Comparison of ENCODE assay signal across 1 cellular context in the genomic region with DNA sequence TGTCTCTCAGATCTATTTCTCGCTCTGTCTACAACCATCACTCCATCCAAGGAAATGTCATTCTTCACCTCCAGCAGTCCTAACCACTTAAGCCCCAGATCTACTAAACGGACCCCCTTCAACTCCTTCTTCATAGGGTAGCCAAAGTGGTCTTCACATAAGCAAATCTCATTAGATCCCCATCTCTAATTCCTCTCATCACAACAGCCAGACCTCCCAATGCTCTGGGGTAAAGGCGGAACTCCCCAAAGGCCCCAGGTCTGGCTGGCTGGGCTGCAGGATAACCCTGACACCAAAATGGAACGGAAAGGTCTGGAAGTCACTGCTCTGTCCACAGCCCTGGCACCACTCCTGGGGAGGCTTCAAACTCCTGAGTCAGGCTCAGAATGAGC.
TF ChIP-seq lines count a peak whose summit lies in the region.

No MANE protein-coding gene starts in this region.

TF ChIP-seq in K562, 482 proteins besides CTCF, POLR2A, EP300 and RAD21 (continues in another document):
- no peak for TF ChIP-seq FOXA3 (CRISPR knock-in tag; conservative IDR thresholded peaks at IDR 0.05 in 1 of 2, IDR thresholded peaks at IDR 0.05 in 1 of 2)
- no peak for TF ChIP-seq HEY1 (CRISPR knock-in tag; IDR thresholded peaks at IDR 0.05; ENCODE audit: borderline replicate concordance)
- no peak for TF ChIP-seq TCF7 (IDR thresholded peaks at IDR 0.05; ENCODE audit: borderline replicate concordance)
- no peak for TF ChIP-seq ZFP1 (CRISPR knock-in tag; IDR thresholded peaks at IDR 0.05)
- no peak for TF ChIP-seq RBM17 (IDR thresholded peaks at IDR 0.05; ENCODE audit: borderline replicate concordance, low read depth, low read length)
- TF ChIP-seq RNF2 (IDR thresholded peaks at IDR 0.05) = no peak
- no peak for TF ChIP-seq TCFL5 (CRISPR knock-in tag; conservative IDR thresholded peaks at IDR 0.05)
- no peak for TF ChIP-seq CBX8 (IDR thresholded peaks at IDR 0.05; ENCODE audit: borderline replicate concordance, extremely low read depth, low read depth, low read length, poor library complexity, severe bottlenecking)
- TF ChIP-seq ZNF445 (CRISPR knock-in tag; IDR thresholded peaks at IDR 0.05; ENCODE audit: low read depth) = no peak
- TF ChIP-seq RFX5 (IDR thresholded peaks at IDR 0.05; ENCODE audit: low read depth, low read length) = no peak
- TF ChIP-seq, protein P1, sequence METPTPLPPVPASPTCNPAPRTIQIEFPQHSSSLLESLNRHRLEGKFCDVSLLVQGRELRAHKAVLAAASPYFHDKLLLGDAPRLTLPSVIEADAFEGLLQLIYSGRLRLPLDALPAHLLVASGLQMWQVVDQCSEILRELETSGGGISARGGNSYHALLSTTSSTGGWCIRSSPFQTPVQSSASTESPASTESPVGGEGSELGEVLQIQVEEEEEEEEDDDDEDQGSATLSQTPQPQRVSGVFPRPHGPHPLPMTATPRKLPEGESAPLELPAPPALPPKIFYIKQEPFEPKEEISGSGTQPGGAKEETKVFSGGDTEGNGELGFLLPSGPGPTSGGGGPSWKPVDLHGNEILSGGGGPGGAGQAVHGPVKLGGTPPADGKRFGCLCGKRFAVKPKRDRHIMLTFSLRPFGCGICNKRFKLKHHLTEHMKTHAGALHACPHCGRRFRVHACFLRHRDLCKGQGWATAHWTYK (CRISPR knock-in tag; IDR thresholded peaks at IDR 0.05) = peak; percentile 68
- TF ChIP-seq, protein P2, sequence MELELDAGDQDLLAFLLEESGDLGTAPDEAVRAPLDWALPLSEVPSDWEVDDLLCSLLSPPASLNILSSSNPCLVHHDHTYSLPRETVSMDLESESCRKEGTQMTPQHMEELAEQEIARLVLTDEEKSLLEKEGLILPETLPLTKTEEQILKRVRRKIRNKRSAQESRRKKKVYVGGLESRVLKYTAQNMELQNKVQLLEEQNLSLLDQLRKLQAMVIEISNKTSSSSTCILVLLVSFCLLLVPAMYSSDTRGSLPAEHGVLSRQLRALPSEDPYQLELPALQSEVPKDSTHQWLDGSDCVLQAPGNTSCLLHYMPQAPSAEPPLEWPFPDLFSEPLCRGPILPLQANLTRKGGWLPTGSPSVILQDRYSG (tag; conservative IDR thresholded peaks at IDR 0.05; ENCODE audit: low read depth) = peak; percentile 81; the same call in 1 of the 2 replicates
- TF ChIP-seq ADNP (tag; IDR thresholded peaks at IDR 0.05) = 0 out of 2 replicates have a peak, but pooled peaks have one; percentile 24
- TF ChIP-seq NFRKB (IDR thresholded peaks at IDR 0.05; ENCODE audit: low read depth) = peak; percentile 73; the same call in 1 of the 2 replicates
- TF ChIP-seq KLF6 (CRISPR knock-in tag; IDR thresholded peaks at IDR 0.05; ENCODE audit: borderline replicate concordance) = peak; percentile 17; the same call in 1 of the 2 replicates
- TF ChIP-seq SIN3A (IDR thresholded peaks at IDR 0.05; ENCODE audit: borderline replicate concordance in 2 of 2, control insufficient read depth in 1 of 2, low read depth in 2 of 2, low read length in 2 of 2) = no peak
- TF ChIP-seq HDGF (IDR thresholded peaks at IDR 0.05) = 0 out of 2 replicates have a peak, but pooled peaks have one; percentile 33
- TF ChIP-seq C11orf30 (IDR thresholded peaks at IDR 0.05; ENCODE audit: low read depth) = peak; percentile 86
- TF ChIP-seq, protein P3, sequence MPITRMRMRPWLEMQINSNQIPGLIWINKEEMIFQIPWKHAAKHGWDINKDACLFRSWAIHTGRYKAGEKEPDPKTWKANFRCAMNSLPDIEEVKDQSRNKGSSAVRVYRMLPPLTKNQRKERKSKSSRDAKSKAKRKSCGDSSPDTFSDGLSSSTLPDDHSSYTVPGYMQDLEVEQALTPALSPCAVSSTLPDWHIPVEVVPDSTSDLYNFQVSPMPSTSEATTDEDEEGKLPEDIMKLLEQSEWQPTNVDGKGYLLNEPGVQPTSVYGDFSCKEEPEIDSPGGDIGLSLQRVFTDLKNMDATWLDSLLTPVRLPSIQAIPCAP (CRISPR knock-in tag; IDR thresholded peaks at IDR 0.05; ENCODE audit: borderline replicate concordance) = no peak
- TF ChIP-seq ZBED1 (IDR thresholded peaks at IDR 0.05) = no peak
- TF ChIP-seq RCOR1 (IDR thresholded peaks at IDR 0.05; ENCODE audit: borderline replicate concordance in 1 of 2, low read depth in 2 of 2, low read length in 2 of 2) = no peak
- no peak for TF ChIP-seq ZKSCAN8 (CRISPR knock-in tag; IDR thresholded peaks at IDR 0.05)
- TF ChIP-seq NONO (IDR thresholded peaks at IDR 0.05; ENCODE audit: low read depth in 2 of 2, low read length in 1 of 2) = no peak
- TF ChIP-seq, protein P4, sequence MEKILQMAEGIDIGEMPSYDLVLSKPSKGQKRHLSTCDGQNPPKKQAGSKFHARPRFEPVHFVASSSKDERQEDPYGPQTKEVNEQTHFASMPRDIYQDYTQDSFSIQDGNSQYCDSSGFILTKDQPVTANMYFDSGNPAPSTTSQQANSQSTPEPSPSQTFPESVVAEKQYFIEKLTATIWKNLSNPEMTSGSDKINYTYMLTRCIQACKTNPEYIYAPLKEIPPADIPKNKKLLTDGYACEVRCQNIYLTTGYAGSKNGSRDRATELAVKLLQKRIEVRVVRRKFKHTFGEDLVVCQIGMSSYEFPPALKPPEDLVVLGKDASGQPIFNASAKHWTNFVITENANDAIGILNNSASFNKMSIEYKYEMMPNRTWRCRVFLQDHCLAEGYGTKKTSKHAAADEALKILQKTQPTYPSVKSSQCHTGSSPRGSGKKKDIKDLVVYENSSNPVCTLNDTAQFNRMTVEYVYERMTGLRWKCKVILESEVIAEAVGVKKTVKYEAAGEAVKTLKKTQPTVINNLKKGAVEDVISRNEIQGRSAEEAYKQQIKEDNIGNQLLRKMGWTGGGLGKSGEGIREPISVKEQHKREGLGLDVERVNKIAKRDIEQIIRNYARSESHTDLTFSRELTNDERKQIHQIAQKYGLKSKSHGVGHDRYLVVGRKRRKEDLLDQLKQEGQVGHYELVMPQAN (IDR thresholded peaks at IDR 0.05; ENCODE audit: borderline replicate concordance) = no peak
- TF ChIP-seq NFE2 (IDR thresholded peaks at IDR 0.05; ENCODE audit: low read depth) = peak; percentile 88; the same call in 1 of the 2 replicates
- peak; percentile 39; the same call in 1 of the 2 replicates for TF ChIP-seq ZNF143 (CRISPR knock-in tag; IDR thresholded peaks at IDR 0.05)
- no peak for TF ChIP-seq SMARCA4 (IDR thresholded peaks at IDR 0.05)
- no peak for TF ChIP-seq SAFB2 (IDR thresholded peaks at IDR 0.05; ENCODE audit: borderline replicate concordance, low read depth, low read length, severe bottlenecking)
- peak; percentile 86 for TF ChIP-seq ZNF316 (IDR thresholded peaks at IDR 0.05)
- TF ChIP-seq ZNF583 (CRISPR knock-in tag; IDR thresholded peaks at IDR 0.05) = 0 out of 2 replicates have a peak, but pooled peaks have one; percentile 89
- TF ChIP-seq, protein P5, sequence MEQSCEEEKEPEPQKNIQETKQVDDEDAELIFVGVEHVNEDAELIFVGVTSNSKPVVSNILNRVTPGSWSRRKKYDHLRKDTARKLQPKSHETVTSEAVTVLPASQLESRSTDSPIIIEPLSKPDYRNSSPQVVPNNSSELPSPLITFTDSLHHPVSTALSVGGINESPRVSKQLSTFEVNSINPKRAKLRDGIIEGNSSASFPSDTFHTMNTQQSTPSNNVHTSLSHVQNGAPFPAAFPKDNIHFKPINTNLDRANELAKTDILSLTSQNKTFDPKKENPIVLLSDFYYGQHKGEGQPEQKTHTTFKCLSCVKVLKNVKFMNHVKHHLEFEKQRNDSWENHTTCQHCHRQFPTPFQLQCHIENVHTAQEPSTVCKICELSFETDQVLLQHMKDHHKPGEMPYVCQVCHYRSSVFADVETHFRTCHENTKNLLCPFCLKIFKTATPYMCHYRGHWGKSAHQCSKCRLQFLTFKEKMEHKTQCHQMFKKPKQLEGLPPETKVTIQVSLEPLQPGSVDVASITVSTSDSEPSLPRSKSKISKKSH (CRISPR knock-in tag; IDR thresholded peaks at IDR 0.05) = no peak
- no peak; the same call in 1 of the 2 replicates for TF ChIP-seq GTF2E2 (tag; IDR thresholded peaks at IDR 0.05)
- no peak for TF ChIP-seq KLF10 (CRISPR knock-in tag; IDR thresholded peaks at IDR 0.05)
- peak; percentile 55 for TF ChIP-seq MAFF (IDR thresholded peaks at IDR 0.05; ENCODE audit: low read length)
- peak; percentile 19 for TF ChIP-seq POLR2B (IDR thresholded peaks at IDR 0.05; ENCODE audit: low read depth, partially characterized antibody)
- TF ChIP-seq LARP7 (IDR thresholded peaks at IDR 0.05) = no peak
- TF ChIP-seq OTX1 (CRISPR knock-in tag; IDR thresholded peaks at IDR 0.05) = no peak
- no peak for TF ChIP-seq FOXJ3 (CRISPR knock-in tag; IDR thresholded peaks at IDR 0.05)
- no peak for TF ChIP-seq CBFB (CRISPR knock-in tag; IDR thresholded peaks at IDR 0.05)
- TF ChIP-seq, protein P6, sequence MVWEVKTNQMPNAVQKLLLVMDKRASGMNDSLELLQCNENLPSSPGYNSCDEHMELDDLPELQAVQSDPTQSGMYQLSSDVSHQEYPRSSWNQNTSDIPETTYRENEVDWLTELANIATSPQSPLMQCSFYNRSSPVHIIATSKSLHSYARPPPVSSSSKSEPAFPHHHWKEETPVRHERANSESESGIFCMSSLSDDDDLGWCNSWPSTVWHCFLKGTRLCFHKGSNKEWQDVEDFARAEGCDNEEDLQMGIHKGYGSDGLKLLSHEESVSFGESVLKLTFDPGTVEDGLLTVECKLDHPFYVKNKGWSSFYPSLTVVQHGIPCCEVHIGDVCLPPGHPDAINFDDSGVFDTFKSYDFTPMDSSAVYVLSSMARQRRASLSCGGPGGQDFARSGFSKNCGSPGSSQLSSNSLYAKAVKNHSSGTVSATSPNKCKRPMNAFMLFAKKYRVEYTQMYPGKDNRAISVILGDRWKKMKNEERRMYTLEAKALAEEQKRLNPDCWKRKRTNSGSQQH (CRISPR knock-in tag; IDR thresholded peaks at IDR 0.05) = no peak; the same call in 1 of the 2 replicates
- TF ChIP-seq ZNF707 (CRISPR knock-in tag; conservative IDR thresholded peaks at IDR 0.05) = 0 out of 2 replicates have a peak, but pooled peaks have one; percentile 15
- TF ChIP-seq, protein P7, sequence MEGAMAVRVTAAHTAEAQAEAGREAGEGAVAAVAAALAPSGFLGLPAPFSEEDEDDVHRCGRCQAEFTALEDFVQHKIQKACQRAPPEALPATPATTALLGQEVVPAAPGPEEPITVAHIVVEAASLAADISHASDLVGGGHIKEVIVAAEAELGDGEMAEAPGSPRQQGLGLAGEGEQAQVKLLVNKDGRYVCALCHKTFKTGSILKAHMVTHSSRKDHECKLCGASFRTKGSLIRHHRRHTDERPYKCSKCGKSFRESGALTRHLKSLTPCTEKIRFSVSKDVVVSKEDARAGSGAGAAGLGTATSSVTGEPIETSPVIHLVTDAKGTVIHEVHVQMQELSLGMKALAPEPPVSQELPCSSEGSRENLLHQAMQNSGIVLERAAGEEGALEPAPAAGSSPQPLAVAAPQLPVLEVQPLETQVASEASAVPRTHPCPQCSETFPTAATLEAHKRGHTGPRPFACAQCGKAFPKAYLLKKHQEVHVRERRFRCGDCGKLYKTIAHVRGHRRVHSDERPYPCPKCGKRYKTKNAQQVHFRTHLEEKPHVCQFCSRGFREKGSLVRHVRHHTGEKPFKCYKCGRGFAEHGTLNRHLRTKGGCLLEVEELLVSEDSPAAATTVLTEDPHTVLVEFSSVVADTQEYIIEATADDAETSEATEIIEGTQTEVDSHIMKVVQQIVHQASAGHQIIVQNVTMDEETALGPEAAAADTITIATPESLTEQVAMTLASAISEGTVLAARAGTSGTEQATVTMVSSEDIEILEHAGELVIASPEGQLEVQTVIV (CRISPR knock-in tag; IDR thresholded peaks at IDR 0.05; ENCODE audit: borderline replicate concordance) = no peak
- TF ChIP-seq MEF2D (tag; conservative IDR thresholded peaks at IDR 0.05; ENCODE audit: low read depth) = no peak
- peak; percentile 59; the same call in 1 of the 2 replicates for TF ChIP-seq HDAC8 (tag; IDR thresholded peaks at IDR 0.05)
